Comparison of ENCODE assay signal across 1 cellular context in genomic region chr1:34983700-34984355, GRCh38.
TF ChIP-seq lines count a peak whose summit lies in the region.

No MANE protein-coding gene starts in this region.

TF ChIP-seq in GM12878, 131 proteins besides CTCF, POLR2A, EP300 and RAD21 (continued from another document):
- TF ChIP-seq GABPA (IDR thresholded peaks at IDR 0.05; ENCODE audit: low read depth) (no peak), IKZF1 (conservative IDR thresholded peaks at IDR 0.05) (peak; percentile 19; the same call in 1 of the 2 replicates), ESRRA (IDR thresholded peaks at IDR 0.05; ENCODE audit: low read length) (0 out of 2 replicates have a peak, but pooled peaks have one; percentile 20), E4F1 (IDR thresholded peaks at IDR 0.05; ENCODE audit: borderline replicate concordance, partially characterized antibody) (no peak), POLR2AphosphoS2 (IDR thresholded peaks at IDR 0.05; ENCODE audit: low read depth, low read length) (no peak), HCFC1 (IDR thresholded peaks at IDR 0.05; ENCODE audit: low read length) (no peak), IRF4 (IDR thresholded peaks at IDR 0.05; ENCODE audit: low read depth, low read length) (no peak)
